In the genomic region with DNA sequence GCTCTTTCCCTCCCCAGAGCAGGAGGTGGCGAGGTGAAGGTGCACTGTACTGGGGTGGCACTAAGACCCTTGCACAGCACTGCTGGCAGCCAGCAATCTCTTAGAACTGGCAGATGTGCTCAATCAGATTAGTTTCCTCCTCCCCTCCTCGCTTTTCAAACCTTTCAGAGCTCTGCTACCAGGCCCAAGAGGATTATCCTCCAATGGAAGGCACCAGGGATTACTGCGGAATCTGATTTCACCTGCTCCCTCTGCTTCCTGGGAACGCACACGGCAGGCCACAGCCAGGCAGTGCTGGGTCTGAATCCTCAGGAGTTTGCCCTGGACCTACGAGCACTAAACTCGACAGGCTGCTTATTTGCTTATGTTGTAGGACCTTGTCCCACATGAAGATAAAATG, we compare ENCODE assay signal across 1 cellular context.
A peak's percentile ranks its signal among the peaks of the same experiment; 100 is the strongest.
TF ChIP-seq lines count a peak whose summit lies in the region.

No MANE protein-coding gene starts in this region.

TF ChIP-seq in HepG2, 621 proteins besides CTCF, POLR2A, EP300 and RAD21:
- TF ChIP-seq HCFC1 (IDR thresholded peaks at IDR 0.05; ENCODE audit: low read depth, low read length) (no peak), ZNF225 (CRISPR knock-in tag; IDR thresholded peaks at IDR 0.05) (0 out of 2 replicates have a peak, but pooled peaks have one; percentile 39)
